19 cellular contexts compared by ENCODE assay signal in genomic region chr17:57261084-57261461, GRCh38. TPM values are rescaled to one million over a fixed set of nuclear protein-coding genes. Genes with fewer than 3 reads are reported as not detected.
DNase-seq lines count a peak whose midpoint lies in the region; ATAC-seq and TF ChIP-seq lines count a peak whose summit lies in the region.
"Had no signal": no experiment of that assay in that cellular context is flagged by ENCODE, and none has a peak within 500 bp of the region (broad histone marks: within the 10 kb centered on the region; RNA-seq: fewer than 3 reads in every experiment).

No MANE protein-coding gene starts in this region.

- CTCF ChIA-PET in activated CD4-positive, alpha-beta T cell treated with anti-CD3 and anti-CD28 coated beads for 36 hours (lab: Charles Lee): interaction anchor here (0.9 to 3.4 kb wide), 5 partner anchors 15 to 522 kb away, joined by 3 to 20 read pairs (median 3); no protein-coding TSS in a partner anchor

- H3K56ac ChIP-seq in mesendoderm (ENCODE audit: low read length): no peak overlapping the region

- H4K20me1 ChIP-seq in Karpas-422 (ENCODE audit: insufficient read depth, low read depth, low read length): peaks cover 27% of the 10 kb centered on the region

- H3K27me3 ChIP-seq in Karpas-422 (ENCODE audit: low read length) (no peaks in the 10 kb centered on the region), gastrocnemius medialis (no peaks in the 10 kb centered on the region), mesendoderm (ENCODE audit: insufficient read depth, low read length, poor library complexity) (no peaks in the 10 kb centered on the region)
- H3K27me3 ChIP-seq: gastroesophageal sphincter, tibial artery had no signal

- no CpG with 5 or more reads among the region's 4 CpGs for WGBS in mesendoderm (ENCODE audit: extremely low coverage, insufficient coverage, low lambda C conversion rate)

- H3K9me3 ChIP-seq in Karpas-422 (ENCODE audit: low read length) (no peaks in the 10 kb centered on the region), gastrocnemius medialis (no peaks in the 10 kb centered on the region)
- H3K9me3 ChIP-seq: gastroesophageal sphincter, tibial artery had no signal

- no peak overlapping the region for H2BK120ac ChIP-seq in mesendoderm (ENCODE audit: low read depth, low read length)

- H4K5ac ChIP-seq in mesendoderm (ENCODE audit: low read length): no peak overlapping the region

- no peak overlapping the region for H3K4me3 ChIP-seq in Karpas-422 (ENCODE audit: low read length)
- no peak overlapping the region for H3K4me3 ChIP-seq in choroid plexus epithelial cell (ENCODE audit: low read depth, low read length)
- H3K4me3 ChIP-seq in gastrocnemius medialis: no peak overlapping the region
- H3K4me3 ChIP-seq in mesendoderm (ENCODE audit: low read length): no peak overlapping the region
- H3K4me3 ChIP-seq: gastroesophageal sphincter, tibial artery had no signal

- no peak overlapping the region for H2AFZ ChIP-seq in Karpas-422 (ENCODE audit: low read length)

- peak overlapping the region; percentile 14 for H3K27ac Mint-ChIP-seq in activated CD4-positive, alpha-beta T cell treated with anti-CD3 and anti-CD28 coated beads for 36 hours
- H3K27ac Mint-ChIP-seq: CD8-positive, alpha-beta T cell; memory B cell had no signal

- ATAC-seq in activated CD4-positive, alpha-beta T cell treated with anti-CD3 and anti-CD28 coated beads for 36 hours: no peak
- ATAC-seq in gastrocnemius medialis (no peak), GM21360 (IDR thresholded peaks at IDR 0.05; ENCODE audit: unreplicated experiment) (no peak)
- ATAC-seq: CD8-positive, alpha-beta T cell; gastroesophageal sphincter; HCT116 had no signal

- DNase-seq in activated CD4-positive, alpha-beta T cell treated with anti-CD3 and anti-CD28 coated beads for 36 hours: peak; percentile 38
- DNase-seq in activated CD4-positive, alpha-beta T cell treated with anti-CD3 and anti-CD28 coated beads for 4 hours: no peak
- no peak for DNase-seq in Karpas-422
- DNase-seq in choroid plexus epithelial cell (ENCODE audit: low read depth): peak; percentile 33
- no peak for DNase-seq in gastrocnemius medialis
- no peak for DNase-seq in SW480 (ENCODE audit: low spot score)
- no peak for DNase-seq in mesendoderm
- DNase-seq: CD8-positive, alpha-beta T cell; nucleus accumbens; RPMI8226; stimulated activated CD4-positive, alpha-beta T cell treated with anti-CD3 and anti-CD28 coated beads, Interleukin-2, amount 100 ng/mL, for 48 hours; stimulated activated CD8-positive, alpha-beta memory T cell treated with anti-CD3 and anti-CD28 coated beads, Interleukin-4, amount 100 ng/mL, for 48 hours; SW 1271; tibial artery; WERI-Rb-1 had no signal

- POLR2A ChIA-PET in activated CD4-positive, alpha-beta T cell treated with anti-CD3 and anti-CD28 coated beads for 36 hours (lab: Charles Lee): no interaction called here

- H3K27ac ChIP-seq in Karpas-422 (ENCODE audit: low read length): peak overlapping the region; percentile 92; the same call in 1 of the 2 replicates
- peak overlapping the region; percentile 86 to 98 (median 96) for H3K27ac ChIP-seq in gastrocnemius medialis
- no peak overlapping the region for H3K27ac ChIP-seq in mesendoderm (ENCODE audit: low read depth, low read length)
- H3K27ac ChIP-seq: gastroesophageal sphincter, tibial artery, WERI-Rb-1 had no signal

- no peaks in the 10 kb centered on the region for H3K9me3 Mint-ChIP-seq in activated CD4-positive, alpha-beta T cell treated with anti-CD3 and anti-CD28 coated beads for 36 hours (ENCODE audit: low read depth)
- H3K9me3 Mint-ChIP-seq: CD8-positive, alpha-beta T cell; memory B cell had no signal

- H3K9me2 ChIP-seq in Karpas-422 (replicated peaks; ENCODE audit: insufficient read depth, low read length): no peaks in the 10 kb centered on the region

- H3K4me1 Mint-ChIP-seq in activated CD4-positive, alpha-beta T cell treated with anti-CD3 and anti-CD28 coated beads for 36 hours: peaks cover 54% of the 10 kb centered on the region

- H2BK5ac ChIP-seq in mesendoderm (ENCODE audit: low read length): no peak overlapping the region

- H4K8ac ChIP-seq in mesendoderm (ENCODE audit: low read depth, low read length): no peak overlapping the region

- no peak overlapping the region for H2BK15ac ChIP-seq in mesendoderm (replicated peaks; ENCODE audit: low read depth)

- TF ChIP-seq CTCF in choroid plexus epithelial cell (conservative IDR thresholded peaks at IDR 0.05; ENCODE audit: low read depth, low read length) (no peak), gastrocnemius medialis (IDR thresholded peaks at IDR 0.05 in 4 of 5, conservative IDR thresholded peaks at IDR 0.05 in 1 of 5) (no peak)

- H3K79me2 ChIP-seq in Karpas-422 (ENCODE audit: low read length) (peaks cover 92% of the 10 kb centered on the region), mesendoderm (ENCODE audit: control insufficient read depth, insufficient read depth, low read length) (no peaks in the 10 kb centered on the region)

- H3K27me3 Mint-ChIP-seq in activated CD4-positive, alpha-beta T cell treated with anti-CD3 and anti-CD28 coated beads for 36 hours: no peaks in the 10 kb centered on the region
- H3K27me3 Mint-ChIP-seq: memory B cell had no signal

- H3K4me1 ChIP-seq in Karpas-422 (ENCODE audit: low read length) (peaks cover 49% of the 10 kb centered on the region), gastrocnemius medialis (peaks cover 44 to 63% of the 10 kb centered on the region in 2 donors), mesendoderm (ENCODE audit: control insufficient read depth, low read depth, low read length) (peaks cover 2% of the 10 kb centered on the region)

- TF ChIP-seq POLR2A in gastrocnemius medialis (IDR thresholded peaks at IDR 0.05): no peak

- intact Hi-C loops in activated CD4-positive, alpha-beta T cell treated with anti-CD3 and anti-CD28 coated beads for 36 hours (cut with DNase I, micrococcal nuclease): no loop called here
- intact Hi-C loops in gastrocnemius medialis (cut with DNase I; ENCODE audit: low total_unique reads): no loop called here

- peaks cover 63% of the 10 kb centered on the region for H3K36me3 Mint-ChIP-seq in activated CD4-positive, alpha-beta T cell treated with anti-CD3 and anti-CD28 coated beads for 36 hours (ENCODE audit: low read depth)

- no peak overlapping the region for H3K18ac ChIP-seq in mesendoderm (ENCODE audit: low read length)

- H3K79me1 ChIP-seq in mesendoderm (ENCODE audit: low read length): peaks cover 10% of the 10 kb centered on the region

- no peak overlapping the region for H2AK5ac ChIP-seq in mesendoderm (ENCODE audit: low read length)

- in situ Hi-C loops in gastrocnemius medialis (cut with MboI; ENCODE audit: low sequenced_read_pairs in 4 of 4): loop anchor here in 1 of 4 donors (25.0 kb wide), 1 partner anchor 726 kb away; the partner anchor contains the start of gene VEZF1

- H3K4ac ChIP-seq in mesendoderm (ENCODE audit: low read depth, low read length): no peak overlapping the region

- peak overlapping the region; percentile 84 for H3K4me2 ChIP-seq in Karpas-422 (ENCODE audit: low read depth, low read length, poor library complexity, severe bottlenecking)
- no peak overlapping the region for H3K4me2 ChIP-seq in mesendoderm (ENCODE audit: low read length)

- H3K4me3 Mint-ChIP-seq in activated CD4-positive, alpha-beta T cell treated with anti-CD3 and anti-CD28 coated beads for 36 hours: peak overlapping the region; percentile 8
- H3K4me3 Mint-ChIP-seq: CD8-positive, alpha-beta T cell; memory B cell had no signal

- peaks cover 76% of the 10 kb centered on the region for H3K36me3 ChIP-seq in Karpas-422 (ENCODE audit: insufficient read depth, low read length)
- peaks cover 0 to 21% of the 10 kb centered on the region in 2 donors for H3K36me3 ChIP-seq in gastrocnemius medialis
- no peaks in the 10 kb centered on the region for H3K36me3 ChIP-seq in mesendoderm (ENCODE audit: control insufficient read depth, insufficient read depth, low read length)

- no peak overlapping the region for H3K23ac ChIP-seq in mesendoderm (ENCODE audit: low read length)

- H3K9ac ChIP-seq in Karpas-422 (ENCODE audit: low read length) (no peak overlapping the region), mesendoderm (ENCODE audit: low read length) (no peak overlapping the region)

RNA-seq across cellular contexts. Expression of gene MSI2, which starts 4.8 kb away (rescaled TPM):
- 10 to 100 TPM; 55.3 to 57.2 TPM for total RNA-seq in activated CD4-positive, alpha-beta T cell treated with anti-CD3 and anti-CD28 coated beads for 36 hours
- total RNA-seq in Karpas-422 (2014; rRNA removed; shearing (Covaris generic); ENCODE audit: low replicate concordance): 169 and 170 TPM in 2 replicates
- 10 to 100 TPM; 33.1 to 66.2 (median 48.5) TPM for total RNA-seq in gastrocnemius medialis
- 29.1 TPM for polyA plus RNA-seq in mesendoderm (2013, experiment 1 of 2)
- polyA plus RNA-seq in mesendoderm (2013, experiment 2 of 2): 29.8 TPM

Comparison
In these comparisons a context has a peak if more than half of its experiments do, and no peak if none do; other contexts are left out.
1. DNase-seq: peak in activated CD4-positive, alpha-beta T cell treated with anti-CD3 and anti-CD28 coated beads for 36 hours (single experiment) and choroid plexus epithelial cell (single experiment); none in activated CD4-positive, alpha-beta T cell treated with anti-CD3 and anti-CD28 coated beads for 4 hours (0 of 2), Karpas-422 (single experiment), gastrocnemius medialis (0 of 2), SW480 (single experiment) and mesendoderm (single experiment).